In genomic region chr17:76032780-76033108, GRCh38 we compare ENCODE assay signal across 24 cellular contexts. TPM values are rescaled to one million over a fixed set of nuclear protein-coding genes. Genes with fewer than 3 reads are reported as not detected.
"Had no signal": no experiment of that assay in that cellular context is flagged by ENCODE, and none has a peak within 500 bp of the region (broad histone marks: within the 10 kb centered on the region; RNA-seq: fewer than 3 reads in every experiment).

No MANE protein-coding gene starts in this region.

- H3K4me1 ChIP-seq: ascending aorta had no signal

- H3K36me3 ChIP-seq: ascending aorta, MG63 had no signal

- H3K27ac ChIP-seq: ascending aorta, KMS-11 had no signal

- H3K9ac ChIP-seq: KMS-11 had no signal

- H3K4me3 ChIP-seq: ascending aorta, MG63 had no signal

- DNase-seq: activated CD4-positive, alpha-beta T cell treated with anti-CD3 and anti-CD28 coated beads for 48 hours; activated CD4-positive, alpha-beta T cell treated with anti-CD3 and anti-CD28 coated beads, Interleukin-2, amount 50 U/mL, for 4 hours; activated CD4-positive, CD25-positive, alpha-beta regulatory T cell treated with anti-CD3 and anti-CD28 coated beads, Interleukin-2, amount 50 U/mL, for 72 hours; activated CD8-positive, alpha-beta memory T cell treated with anti-CD3 and anti-CD28 coated beads, Interleukin-2, amount 50 U/mL, for 48 hours; activated CD8-positive, alpha-beta T cell treated with anti-CD3 and anti-CD28 coated beads, Interleukin-2, amount 10 ng/mL, durations not matched to agents 7 days and 5 days; activated naive CD8-positive, alpha-beta T cell treated with anti-CD3 and anti-CD28 coated beads, Interleukin-2, amount 50 U/mL, for 24 hours; activated T-cell treated with anti-CD3 and anti-CD28 coated beads, Interleukin-2, amount 50 U/mL, for 1 hour; amniotic stem cell; MG63; MV-4-11; NCI-H1694; NCI-H2029; NCI-H2107; NCI-H226; NCI-H510A; NCI-H526 treated with DMSO at 0.1 percent for 48 hours; NCI-H82; SIG-M5; T-helper 17 cell; T-helper 9 cell had no signal

- H3K4me2 ChIP-seq: KMS-11 had no signal

- H3K9me3 ChIP-seq: ascending aorta, MG63 had no signal

- ATAC-seq: activated CD8-positive, alpha-beta T cell treated with anti-CD3 and anti-CD28 coated beads, Interleukin-2, amount 10 ng/mL, durations not matched to agents 7 days and 5 days; activated naive CD8-positive, alpha-beta T cell treated with anti-CD3 and anti-CD28 coated beads, Interleukin-2, amount 50 U/mL, for 24 hours; T-helper 17 cell; WTC11 had no signal

- H3K27me3 ChIP-seq: ascending aorta, MG63 had no signal

RNA-seq across cellular contexts. Expression of gene EVPL, which starts 5.6 kb away (rescaled TPM):
- total RNA-seq: ascending aorta, RPMI7951 had no signal

RNA-seq across cellular contexts. Expression of gene GALR2, which starts 41.8 kb away (rescaled TPM):
- total RNA-seq: RPMI7951 had no signal

RNA-seq across cellular contexts. Expression of gene ZACN, which starts 46.2 kb away (rescaled TPM):
- total RNA-seq: ascending aorta, RPMI7951 had no signal
